In the genomic region with DNA sequence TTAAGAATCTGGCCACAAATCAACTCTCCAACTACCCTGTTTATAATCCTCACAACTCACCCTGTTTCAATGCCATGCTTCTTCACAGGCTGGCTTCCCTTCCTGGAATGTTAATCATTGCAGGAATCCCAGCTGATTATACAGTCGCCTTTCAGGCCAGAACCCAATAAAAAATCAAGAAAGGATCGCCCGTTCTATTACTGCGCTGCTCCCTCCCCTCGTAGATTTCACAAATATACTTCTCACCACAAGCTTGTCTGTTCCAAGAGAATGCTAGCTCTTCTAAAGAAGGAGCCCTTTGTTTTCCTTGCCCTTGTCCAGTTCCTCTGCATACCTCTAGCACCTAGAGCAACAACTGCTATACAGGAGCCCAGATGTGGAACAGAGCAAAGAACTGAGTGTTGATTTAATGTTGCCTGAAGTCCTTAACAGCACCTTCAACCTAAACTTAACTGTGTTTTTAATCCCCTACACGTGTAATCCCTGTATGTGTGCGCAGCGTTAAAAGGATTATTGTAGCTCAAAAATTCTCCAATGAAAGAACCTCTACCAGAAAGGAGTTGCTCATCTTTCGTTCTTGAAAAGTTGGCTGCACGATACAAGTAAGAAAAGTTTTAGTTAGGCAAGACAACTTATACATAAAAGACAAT, we compare ENCODE assay signal across 8 cellular contexts. TPM values are rescaled to one million over a fixed set of nuclear protein-coding genes. Genes with fewer than 3 reads are reported as not detected.
A peak's percentile ranks its signal among the peaks of the same experiment; 100 is the strongest.
DNase-seq lines count a peak whose midpoint lies in the region; ATAC-seq and TF ChIP-seq lines count a peak whose summit lies in the region.

No MANE protein-coding gene starts in this region.

- no peak for TF ChIP-seq CTCF in ascending aorta (IDR thresholded peaks at IDR 0.05)
- TF ChIP-seq CTCF in thyroid gland (IDR thresholded peaks at IDR 0.05) = no peak

- H3K36me3 Mint-ChIP-seq in CD4-positive, alpha-beta memory T cell = peaks cover 2 to 4% of the 10 kb centered on the region in 2 donors

- H3K27ac Mint-ChIP-seq in CD4-positive, alpha-beta memory T cell = no peak overlapping the region

- peak overlapping the region; percentile 65 for H3K27ac ChIP-seq in CD4-positive, alpha-beta memory T cell (ENCODE audit: low read depth, low read length)
- H3K27ac ChIP-seq in ascending aorta (peak overlapping the region in 1 of 2 donors; percentile 66), thyroid gland (peak overlapping the region in 2 of 3 donors; percentile 66 to 76)

- H3K4me1 ChIP-seq in CD4-positive, alpha-beta memory T cell (ENCODE audit: insufficient read depth, low read length) = peaks cover 52% of the 10 kb centered on the region
- H3K4me1 ChIP-seq in ascending aorta = peaks cover 0 to 16% of the 10 kb centered on the region in 2 donors
- peaks cover 26 to 27% of the 10 kb centered on the region in 2 donors for H3K4me1 ChIP-seq in thyroid gland

- no peaks in the 10 kb centered on the region for H3K36me3 ChIP-seq in CD4-positive, alpha-beta memory T cell (ENCODE audit: insufficient read depth, low read length)
- H3K36me3 ChIP-seq in ascending aorta (no peaks in the 10 kb centered on the region), thyroid gland (no peaks in the 10 kb centered on the region)

- no peaks in the 10 kb centered on the region for H3K27me3 ChIP-seq in CD4-positive, alpha-beta memory T cell (ENCODE audit: insufficient read depth, low read length)
- H3K27me3 ChIP-seq in ascending aorta = no peaks in the 10 kb centered on the region
- no peaks in the 10 kb centered on the region for H3K27me3 ChIP-seq in thyroid gland

- no peaks in the 10 kb centered on the region for H3K27me3 Mint-ChIP-seq in CD4-positive, alpha-beta memory T cell

- peaks cover 0 to 4% (median 0%) of the 10 kb centered on the region in 8 donors for H3K9me3 Mint-ChIP-seq in CD4-positive, alpha-beta memory T cell

- H3K4me3 ChIP-seq in CD4-positive, alpha-beta memory T cell (ENCODE audit: low read length in 2 of 2) = peak overlapping the region; percentile 70 to 97
- H3K4me3 ChIP-seq in ascending aorta (peak overlapping the region; percentile 76 to 81), thyroid gland (replicated peaks in 1 of 3) (peak overlapping the region in 2 of 3 donors; percentile 51 to 61)

- ATAC-seq in HG03378 (IDR thresholded peaks at IDR 0.05; ENCODE audit: unreplicated experiment) = peak; percentile 3
- no peak for ATAC-seq in HG03442 (IDR thresholded peaks at IDR 0.05; ENCODE audit: unreplicated experiment)

- 12 to 14% methylated on average over 10 of the region's 10 CpGs for WGBS in thyroid gland, 2 donors

- POLR2A ChIA-PET in CD4-positive, alpha-beta memory T cell (lab: Charles Lee; ENCODE audit: partially characterized antibody) = interaction anchor here (1.0 to 1.3 kb wide), 3 partner anchors 9 to 173 kb away, joined by 4 to 6 read pairs (median 5); a partner anchor contains a TSS

- TF ChIP-seq POLR2A in thyroid gland (IDR thresholded peaks at IDR 0.05) = no peak

- CTCF ChIA-PET in CD4-positive, alpha-beta memory T cell (lab: Charles Lee; ENCODE audit: partially characterized antibody) = interaction anchor here (1.0 to 1.6 kb wide), 4 partner anchors 9 to 78 kb away, joined by 3 to 7 read pairs (median 4); a partner anchor contains a TSS

- H3K9me3 ChIP-seq in CD4-positive, alpha-beta memory T cell (ENCODE audit: control insufficient read depth in 1 of 2, low read length in 2 of 2) = no peaks in the 10 kb centered on the region
- H3K9me3 ChIP-seq in ascending aorta (no peaks in the 10 kb centered on the region), thyroid gland (no peaks in the 10 kb centered on the region)

- intact Hi-C loops in CD4-positive, alpha-beta memory T cell (cut with micrococcal nuclease) = loop anchor here (2.0 to 5.0 kb wide), 4 partner anchors 40 to 174 kb away; a partner anchor contains a TSS
- intact Hi-C loops in ascending aorta (cut with DNase I) (loop anchor here (2.0 to 5.0 kb wide), 3 partner anchors 55 to 116 kb away; a partner anchor contains a TSS), thyroid gland (cut with DNase I) (no loop called here)

- no peak for DNase-seq in CD4-positive, alpha-beta memory T cell
- DNase-seq in ascending aorta (ENCODE audit: low spot score in 2 of 2) (no peak), islet precursor cell (peak; percentile 87), thyroid gland (no peak), NCI-H446 treated with DMSO at 0.1 percent for 48 hours (lab: John Stamatoyannopoulos, UW) (no peak), NK-92 (lab: John Stamatoyannopoulos, UW; ENCODE audit: unreplicated experiment) (no peak)

- no peak overlapping the region for H3K4me3 Mint-ChIP-seq in CD4-positive, alpha-beta memory T cell

- H3K4me1 Mint-ChIP-seq in CD4-positive, alpha-beta memory T cell = peaks cover 7 to 21% (median 14%) of the 10 kb centered on the region in 4 donors

RNA-seq across cellular contexts. Expression of a gene that starts 1.0 kb away (rescaled TPM):
- 10 to 100 TPM; 35.5 to 39.3 TPM for total RNA-seq in CD4-positive, alpha-beta memory T cell
- polyA plus RNA-seq in CD4-positive, alpha-beta memory T cell = 10 to 100 TPM; 58.7 to 68.0 TPM
- total RNA-seq in ascending aorta (3.3 TPM), thyroid gland (100 to 1,000 TPM in 1 of 4 donors, 10 to 100 TPM in 3; 55.4 to 149 (median 71.5) TPM)
